In genomic region chr4:89563431-89563830, GRCh38 we compare ENCODE assay signal across 19 cellular contexts.
A peak's percentile ranks its signal among the peaks of the same experiment; 100 is the strongest.
DNase-seq lines count a peak whose midpoint lies in the region; ATAC-seq, FAIRE-seq and TF ChIP-seq lines count a peak whose summit lies in the region.
"Had no signal": no experiment of that assay in that cellular context is flagged by ENCODE, and none has a peak within 500 bp of the region (broad histone marks: within the 10 kb centered on the region; RNA-seq: fewer than 3 reads in every experiment).

No MANE protein-coding gene starts in this region.

- POLR2A ChIA-PET in endothelial cell of umbilical vein (lab: Charles Lee), result no interaction called here

- H3K79me2 ChIP-seq in endothelial cell of umbilical vein (ENCODE audit: control insufficient read depth, insufficient read depth, low read length), result no peaks in the 10 kb centered on the region

- H4K20me1 ChIP-seq in endothelial cell of umbilical vein (replicated peaks; ENCODE audit: control insufficient read depth, extremely low read depth, insufficient read depth, low read length), result no peaks in the 10 kb centered on the region
- H4K20me1 ChIP-seq: BLaER1 had no signal

- H3K9me1 ChIP-seq in endothelial cell of umbilical vein (replicated peaks; ENCODE audit: control insufficient read depth, extremely low read depth, insufficient read depth, low read length), result no peaks in the 10 kb centered on the region

- CTCF ChIA-PET in endothelial cell of umbilical vein (lab: Charles Lee), result no interaction called here

- no peak for DNase-seq in endothelial cell of umbilical vein (ENCODE audit: low read depth, low spot score)
- no peak for DNase-seq in activated effector memory CD4-positive, alpha-beta T cell treated with Interleukin-2 at 50 U/mL for 16 hours
- no peak for DNase-seq in GM19239 (ENCODE audit: insufficient read length, low spot score)
- DNase-seq in HUDEP-2 (lab: John Stamatoyannopoulos, UW; ENCODE audit: unreplicated experiment in 76 of 76), result no peak
- no peak for DNase-seq in NCI-H1436 treated with DMSO at 0.1 percent for 48 hours (lab: John Stamatoyannopoulos, UW)
- DNase-seq: brain microvascular endothelial cell; EL; NCI-H1092; NCI-H82; SJCRH30; stimulated activated CD4-positive, alpha-beta T cell treated with anti-CD3 and anti-CD28 coated beads, Interleukin-4, amount 100 ng/mL, for 1 hour; WERI-Rb-1 had no signal

- H3K36me3 ChIP-seq in endothelial cell of umbilical vein (ENCODE audit: control insufficient read depth in 2 of 2, extremely low read depth in 1 of 2, insufficient read depth in 2 of 2, low read length in 2 of 2), result no peaks in the 10 kb centered on the region
- H3K36me3 ChIP-seq: BLaER1, brain microvascular endothelial cell, SJCRH30, WERI-Rb-1 had no signal

- BruUV-seq in endothelial cell of umbilical vein (replicated peaks; lab: Mats Ljungman, UMichigan), result no TSS peak

- H3K9ac ChIP-seq in endothelial cell of umbilical vein (replicated peaks; ENCODE audit: extremely low read depth, insufficient read depth, low read length), result no peak overlapping the region
- H3K9ac ChIP-seq: BLaER1 had no signal

- no peak for TF ChIP-seq CTCF in endothelial cell of umbilical vein (IDR thresholded peaks at IDR 0.05; ENCODE audit: extremely low read depth in 1 of 2, insufficient read depth in 1 of 2, low read depth in 1 of 2, low read length in 2 of 2)

- FAIRE-seq in endothelial cell of umbilical vein (lab: Jason Lieb, UNC) (no peak), GM19239 (lab: Jason Lieb, UNC) (no peak)
- FAIRE-seq: HTR-8/SVneo had no signal

- H3K4me3 ChIP-seq in endothelial cell of umbilical vein (replicated peaks in 1 of 3; ENCODE audit: insufficient read depth in 1 of 3, low read depth in 1 of 3, low read length in 3 of 3), result no peak overlapping the region
- H3K4me3 ChIP-seq: BLaER1, SJCRH30 had no signal

- H3K9me3 ChIP-seq in endothelial cell of umbilical vein (replicated peaks; ENCODE audit: control insufficient read depth, insufficient read depth, low read length), result no peaks in the 10 kb centered on the region
- H3K9me3 ChIP-seq: BLaER1, SJCRH30 had no signal

- dilution Hi-C loops in endothelial cell of umbilical vein (cut with MboI; ENCODE audit: extremely low pct_ligation_motif_present, low sequenced_read_pairs), result no loop called here

- no peaks in the 10 kb centered on the region for H3K27me3 ChIP-seq in endothelial cell of umbilical vein (ENCODE audit: control insufficient read depth in 2 of 2, insufficient read depth in 2 of 2, low read length in 2 of 2)
- H3K27me3 ChIP-seq: BLaER1, brain microvascular endothelial cell, SJCRH30 had no signal

- peak overlapping the region; percentile 11 for H2AFZ ChIP-seq in endothelial cell of umbilical vein (ENCODE audit: low read depth, low read length)

- H3K27ac ChIP-seq in endothelial cell of umbilical vein (ENCODE audit: insufficient read depth, low read depth, low read length), result no peak overlapping the region
- H3K27ac ChIP-seq: BLaER1, brain microvascular endothelial cell, SJCRH30, WERI-Rb-1 had no signal

- no peak overlapping the region for H3K4me2 ChIP-seq in endothelial cell of umbilical vein (ENCODE audit: insufficient read depth, low read length)
- H3K4me2 ChIP-seq: BLaER1 had no signal

- no peak for TF ChIP-seq POLR2A in endothelial cell of umbilical vein (IDR thresholded peaks at IDR 0.05; ENCODE audit: low read depth, low read length)

- H3K4me1 ChIP-seq in endothelial cell of umbilical vein (ENCODE audit: control insufficient read depth, extremely low read depth, insufficient read depth, low read length), result no peaks in the 10 kb centered on the region
- H3K4me1 ChIP-seq: BLaER1, SJCRH30 had no signal

- ATAC-seq in GM18520 (IDR thresholded peaks at IDR 0.05; ENCODE audit: unreplicated experiment), result peak; percentile 91
- ATAC-seq in GM21529 (IDR thresholded peaks at IDR 0.05; ENCODE audit: unreplicated experiment), result peak; percentile 63
- peak; percentile 54 for ATAC-seq in HG03280 (IDR thresholded peaks at IDR 0.05; ENCODE audit: unreplicated experiment)
- ATAC-seq: esophagus mucosa, HCT116 had no signal

- intact Hi-C loops in endothelial cell of umbilical vein (cut with micrococcal nuclease), result no loop called here

TF ChIP-seq in endothelial cell of umbilical vein, 7 proteins besides CTCF, POLR2A, EP300 and RAD21:
- no peak for TF ChIP-seq FOS (IDR thresholded peaks at IDR 0.05; ENCODE audit: borderline replicate concordance, insufficient read depth, low read length)
- TF ChIP-seq, protein P1, sequence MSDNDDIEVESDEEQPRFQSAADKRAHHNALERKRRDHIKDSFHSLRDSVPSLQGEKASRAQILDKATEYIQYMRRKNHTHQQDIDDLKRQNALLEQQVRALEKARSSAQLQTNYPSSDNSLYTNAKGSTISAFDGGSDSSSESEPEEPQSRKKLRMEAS (IDR thresholded peaks at IDR 0.05; ENCODE audit: insufficient read depth, insufficient read length), result no peak
- no peak for TF ChIP-seq POLR2AphosphoS5 (IDR thresholded peaks at IDR 0.05; ENCODE audit: insufficient read depth, low read depth, low read length)
- no peak for TF ChIP-seq MYC (IDR thresholded peaks at IDR 0.05; ENCODE audit: low read depth, low read length)
- no peak for TF ChIP-seq JUN (IDR thresholded peaks at IDR 0.05; ENCODE audit: borderline replicate concordance, insufficient read depth, insufficient read length, low read depth)
- no peak for TF ChIP-seq EZH2 (IDR thresholded peaks at IDR 0.05; ENCODE audit: borderline replicate concordance, low read depth, low read length, severe bottlenecking)
- no peak for TF ChIP-seq GATA2 (IDR thresholded peaks at IDR 0.05; ENCODE audit: insufficient read depth, insufficient read length, low read depth, low read length)
